In the genomic region with DNA sequence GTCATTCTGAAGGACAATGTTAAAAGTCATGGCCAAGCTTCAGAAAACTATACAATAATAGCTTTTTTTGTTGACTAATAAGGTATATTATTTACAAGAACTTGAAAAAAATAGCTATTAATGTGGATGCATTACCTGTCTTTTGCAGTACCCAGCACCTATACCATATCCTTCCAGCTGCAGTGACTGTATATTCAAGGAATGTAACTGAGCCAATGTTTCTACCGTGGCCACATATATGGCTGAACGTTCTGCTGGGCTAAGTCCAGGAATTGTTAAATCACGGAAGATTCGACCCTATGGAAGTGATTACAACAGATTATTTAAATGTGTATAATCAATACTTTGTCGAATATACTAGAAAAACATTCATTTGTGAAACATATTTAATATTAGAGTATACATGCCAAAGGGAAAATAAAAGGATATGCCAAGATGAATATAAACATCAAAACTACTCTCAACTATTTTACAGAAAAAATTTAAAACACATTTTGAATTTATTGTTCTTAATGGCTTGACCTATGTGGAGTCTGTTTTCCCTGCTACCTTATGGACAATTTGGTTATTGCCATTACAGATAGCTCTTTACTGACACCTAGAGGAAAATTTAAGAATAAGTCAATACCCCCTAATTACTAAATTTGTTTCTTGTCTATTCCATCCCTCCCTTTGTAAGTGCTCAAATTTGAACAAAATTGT, we compare ENCODE assay signal across 8 cellular contexts. TPM values are rescaled to one million over a fixed set of nuclear protein-coding genes. Genes with fewer than 3 reads are reported as not detected.
DNase-seq lines count a peak whose midpoint lies in the region; ATAC-seq and TF ChIP-seq lines count a peak whose summit lies in the region.

No MANE protein-coding gene starts in this region.

- intact Hi-C loops in breast epithelium (cut with DNase I; ENCODE audit: low total_unique reads) = no loop called here

- H3K27ac ChIP-seq in HEK293 (ENCODE audit: extremely low read depth, low read depth, low read length) (no peak overlapping the region), breast epithelium (no peak overlapping the region)

- no peak for TF ChIP-seq CTCF in HEK293 (tag by site-specific recombination; IDR thresholded peaks at IDR 0.05)
- peak in 2 of 3 donors; percentile 64 to 71 for TF ChIP-seq CTCF in breast epithelium (IDR thresholded peaks at IDR 0.05)

- no peak overlapping the region for H3K4me3 ChIP-seq in HEK293 (ENCODE audit: low read depth, low read length)
- H3K4me3 ChIP-seq in breast epithelium = no peak overlapping the region

- H3K36me3 ChIP-seq in HEK293 (ENCODE audit: control insufficient read depth in 2 of 2, insufficient read depth in 1 of 2, low read length in 2 of 2) (peaks cover 0 to 25% of the 10 kb centered on the region in 2 experiments), breast epithelium (no peaks in the 10 kb centered on the region)

- no peaks in the 10 kb centered on the region for H3K27me3 Mint-ChIP-seq in activated naive CD8-positive, alpha-beta T cell treated with anti-CD3 and anti-CD28 coated beads for 36 hours

- no peak for TF ChIP-seq POLR2A in breast epithelium (IDR thresholded peaks at IDR 0.05)

- CTCF ChIA-PET in HEK293 (lab: Yijun Ruan, JAX) = interaction anchor here (0.5 to 3.1 kb wide), 13 partner anchors 10 to 364 kb away, joined by 3 to 28 read pairs (median 3); no protein-coding TSS in a partner anchor

- no peaks in the 10 kb centered on the region for H3K27me3 ChIP-seq in breast epithelium

- ATAC-seq in GM21737 (IDR thresholded peaks at IDR 0.05; ENCODE audit: unreplicated experiment) = no peak

- POLR2A ChIA-PET in HEK293 (lab: Yijun Ruan, JAX) = no interaction called here

- no peak overlapping the region for H3K27ac Mint-ChIP-seq in activated naive CD8-positive, alpha-beta T cell treated with anti-CD3 and anti-CD28 coated beads for 36 hours

- H3K4me1 ChIP-seq in HEK293 (ENCODE audit: control insufficient read depth, insufficient read depth, low read length) = no peaks in the 10 kb centered on the region
- H3K4me1 ChIP-seq in breast epithelium = no peaks in the 10 kb centered on the region

- peaks cover 7% of the 10 kb centered on the region for H3K36me3 Mint-ChIP-seq in activated naive CD8-positive, alpha-beta T cell treated with anti-CD3 and anti-CD28 coated beads for 36 hours

- peak; percentile 7 for DNase-seq in CMK (ENCODE audit: low read depth)
- DNase-seq in NCI-H748 (lab: John Stamatoyannopoulos, UW; ENCODE audit: unreplicated experiment) = peak; percentile 51
- no peak for DNase-seq in breast epithelium (ENCODE audit: low spot score in 2 of 2)
- peak; percentile 67 for DNase-seq in kidney tubule cell (ENCODE audit: low spot score)
- DNase-seq in C1 segment of cervical spinal cord (lab: John Stamatoyannopoulos, UW) = no peak
- DNase-seq in activated naive CD8-positive, alpha-beta T cell treated with anti-CD3 and anti-CD28 coated beads for 36 hours = no peak

- no peaks in the 10 kb centered on the region for H3K9me3 ChIP-seq in HEK293 (ENCODE audit: control insufficient read depth, insufficient read depth, low read depth, low read length)
- no peaks in the 10 kb centered on the region for H3K9me3 ChIP-seq in breast epithelium

- H3K4me1 Mint-ChIP-seq in activated naive CD8-positive, alpha-beta T cell treated with anti-CD3 and anti-CD28 coated beads for 36 hours = peaks cover 2% of the 10 kb centered on the region

- no peak overlapping the region for H3K4me3 Mint-ChIP-seq in activated naive CD8-positive, alpha-beta T cell treated with anti-CD3 and anti-CD28 coated beads for 36 hours

- H3K9me3 Mint-ChIP-seq in activated naive CD8-positive, alpha-beta T cell treated with anti-CD3 and anti-CD28 coated beads for 36 hours = no peaks in the 10 kb centered on the region

TF ChIP-seq in HEK293, 187 proteins besides CTCF, POLR2A, EP300 and RAD21:
- TF ChIP-seq PRDM1 (tag by site-specific recombination; IDR thresholded peaks at IDR 0.05) (no peak), ZNF654 (tag by site-specific recombination; IDR thresholded peaks at IDR 0.05; ENCODE audit: low read depth) (peak; percentile 51)
TF ChIP-seq in HEK293: peak in this region for 1.

RNA-seq across cellular contexts. Expression of a gene that starts 17.6 kb away (rescaled TPM):
- total RNA-seq in breast epithelium = 10 to 100 TPM; 30.4 to 52.0 (median 40.3) TPM
- 10 to 100 TPM; 11.3 to 12.4 TPM for total RNA-seq in activated naive CD8-positive, alpha-beta T cell treated with anti-CD3 and anti-CD28 coated beads for 36 hours

RNA-seq across cellular contexts. Expression of a gene that starts 18.1 kb away (rescaled TPM):
- total RNA-seq in breast epithelium = 10 to 100 TPM; 34.4 to 40.2 (median 37.7) TPM
- total RNA-seq in activated naive CD8-positive, alpha-beta T cell treated with anti-CD3 and anti-CD28 coated beads for 36 hours = 10 to 100 TPM; 68.9 to 77.6 TPM

RNA-seq across cellular contexts. Expression of a gene that starts 44.9 kb away (rescaled TPM):
- 1 to 10 TPM; 1.1 to 2.5 (median 1.6) TPM for total RNA-seq in breast epithelium
- under 1 TPM; 0.10 to 0.18 TPM for total RNA-seq in activated naive CD8-positive, alpha-beta T cell treated with anti-CD3 and anti-CD28 coated beads for 36 hours

Comparison
In these comparisons a context has a peak if more than half of its experiments do, and no peak if none do; other contexts are left out.
1. DNase-seq: peak in CMK (single experiment), NCI-H748 (single experiment) and kidney tubule cell (single experiment); none in breast epithelium (0 of 2), C1 segment of cervical spinal cord (0 of 14) and activated naive CD8-positive, alpha-beta T cell treated with anti-CD3 and anti-CD28 coated beads for 36 hours (single experiment).